Comparison of ENCODE assay signal across 8 cellular contexts in the genomic region with DNA sequence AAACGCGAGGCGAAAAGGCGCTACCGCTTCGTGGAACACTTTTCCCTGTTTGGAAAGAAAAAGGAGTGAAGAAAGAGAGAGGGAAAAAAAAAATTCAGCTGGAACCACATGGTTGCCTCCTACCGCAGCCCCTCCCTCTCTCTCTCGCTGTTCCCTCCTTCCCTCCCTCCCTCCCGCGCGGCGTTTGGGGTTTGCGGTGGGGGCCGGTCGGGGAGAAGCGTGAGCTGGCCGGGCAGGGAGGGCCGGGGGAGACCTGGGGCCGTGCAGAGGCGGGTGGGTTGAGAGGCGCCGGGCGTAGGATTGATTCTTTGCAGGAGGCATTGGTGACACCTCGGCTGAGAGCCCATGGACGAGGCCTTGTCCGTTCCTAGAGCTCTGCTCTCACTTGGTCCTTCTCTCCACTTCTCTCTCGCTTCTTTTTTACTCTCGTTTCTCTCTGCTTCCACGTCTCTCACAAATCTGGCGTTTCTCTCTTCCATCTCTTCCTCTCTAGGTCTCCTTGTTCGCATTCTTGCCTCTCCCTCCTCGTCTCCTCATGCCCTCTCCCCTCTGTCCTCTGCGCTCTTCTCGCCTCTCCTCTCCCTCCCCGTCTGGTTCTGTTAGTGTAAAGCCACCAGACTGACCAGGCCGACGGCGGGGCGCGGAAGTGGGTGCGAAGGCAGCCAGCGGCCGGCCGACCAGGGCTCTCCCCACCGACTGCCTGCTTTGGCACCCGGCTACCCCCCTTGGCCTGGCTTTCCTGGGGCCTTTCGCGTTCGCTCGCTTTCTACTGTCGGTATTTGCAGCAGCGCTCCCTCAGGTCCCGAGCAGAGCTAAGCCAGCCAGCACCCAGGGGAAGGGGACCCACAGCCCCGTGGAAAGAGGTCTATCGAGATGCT. TPM values are rescaled to one million over a fixed set of nuclear protein-coding genes. Genes with fewer than 3 reads are reported as not detected.
DNase-seq lines count a peak whose midpoint lies in the region; ATAC-seq and TF ChIP-seq lines count a peak whose summit lies in the region.

A gene with protein sequence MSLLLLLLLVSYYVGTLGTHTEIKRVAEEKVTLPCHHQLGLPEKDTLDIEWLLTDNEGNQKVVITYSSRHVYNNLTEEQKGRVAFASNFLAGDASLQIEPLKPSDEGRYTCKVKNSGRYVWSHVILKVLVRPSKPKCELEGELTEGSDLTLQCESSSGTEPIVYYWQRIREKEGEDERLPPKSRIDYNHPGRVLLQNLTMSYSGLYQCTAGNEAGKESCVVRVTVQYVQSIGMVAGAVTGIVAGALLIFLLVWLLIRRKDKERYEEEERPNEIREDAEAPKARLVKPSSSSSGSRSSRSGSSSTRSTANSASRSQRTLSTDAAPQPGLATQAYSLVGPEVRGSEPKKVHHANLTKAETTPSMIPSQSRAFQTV (minus strand): TSS at position 67 of the 878 bp plus-strand sequence. CDS start 308 bp downstream, outside the sequence.

- H2BK12ac ChIP-seq in trophoblast cell (ENCODE audit: low read length) = peak within 1 kb of the TSS; percentile 86

- intact Hi-C loops in Right ventricle myocardium inferior (cut with DNase I) (no loop called here), cardiac septum (cut with DNase I) (no loop called here), heart left ventricle (cut with DNase I) (no loop called here)

- 3 to 9% (median 5%) methylated on average over 44 to 55 of the region's 55 CpGs for WGBS in heart left ventricle, 4 donors
- no CpG with 5 or more reads among the region's 55 CpGs for WGBS in trophoblast cell (ENCODE audit: extremely low coverage, insufficient coverage, insufficient read length)

- peaks cover 6 to 96% (median 36%) of the 10 kb centered on the region in 9 donors for H3K27me3 ChIP-seq in heart left ventricle
- H3K27me3 ChIP-seq in trophoblast cell (ENCODE audit: insufficient read depth, low read length) = no peaks in the 10 kb centered on the region

- ATAC-seq in Right ventricle myocardium inferior (peak; percentile 68), heart left ventricle (peak in 3 of 4 donors; percentile 77 to 82 (median 78)), GM18505 (IDR thresholded peaks at IDR 0.05; ENCODE audit: unreplicated experiment) (no peak), GM21447 (IDR thresholded peaks at IDR 0.05; ENCODE audit: unreplicated experiment) (no peak), GM21423 (IDR thresholded peaks at IDR 0.05; ENCODE audit: unreplicated experiment) (no peak)
- ATAC-seq in activated T-helper 17 cell treated with anti-CD3 and anti-CD28 coated beads, Interleukin-2, amount 50 U/mL, for 72 hours (replicated peaks) = peak; percentile 43

- no peaks in the 10 kb centered on the region for H3K9me3 Mint-ChIP-seq in activated T-helper 17 cell treated with anti-CD3 and anti-CD28 coated beads, Interleukin-2, amount 50 U/mL, for 72 hours

- peak within 1 kb of the TSS; percentile 67 for H2AFZ ChIP-seq in trophoblast cell (ENCODE audit: insufficient read depth, low read length, poor library complexity)

- H3K27ac ChIP-seq in heart left ventricle = peak within 1 kb of the TSS; percentile 8 to 91 (median 51)
- peak within 1 kb of the TSS; percentile 69 for H3K27ac ChIP-seq in trophoblast cell (ENCODE audit: low read depth, low read length)

- peak within 1 kb of the TSS; percentile 60 for H3K4me3 Mint-ChIP-seq in activated T-helper 17 cell treated with anti-CD3 and anti-CD28 coated beads, Interleukin-2, amount 50 U/mL, for 72 hours

- H4K8ac ChIP-seq in trophoblast cell (ENCODE audit: low read depth, low read length) = peak within 1 kb of the TSS; percentile 52

- H3K18ac ChIP-seq in trophoblast cell (ENCODE audit: low read length) = peak within 1 kb of the TSS; percentile 90

- peak within 1 kb of the TSS; percentile 82 for H2BK5ac ChIP-seq in trophoblast cell (ENCODE audit: low read depth, low read length, poor library complexity)

- H3K4me1 ChIP-seq in heart left ventricle = peaks cover 0 to 18% (median 9%) of the 10 kb centered on the region in 12 donors
- H3K4me1 ChIP-seq in trophoblast cell (ENCODE audit: control insufficient read depth in 1 of 2, insufficient read depth in 2 of 2, low read length in 2 of 2) = peaks cover 22% of the 10 kb centered on the region in 2 experiments

- no peak within 1 kb of the TSS for H3K23ac ChIP-seq in trophoblast cell (ENCODE audit: low read length)

- H3K27ac Mint-ChIP-seq in activated T-helper 17 cell treated with anti-CD3 and anti-CD28 coated beads, Interleukin-2, amount 50 U/mL, for 72 hours = no peak within 1 kb of the TSS

- TF ChIP-seq POLR2A in heart left ventricle (IDR thresholded peaks at IDR 0.05) (no peak), GM18505 (IDR thresholded peaks at IDR 0.05; ENCODE audit: borderline replicate concordance, extremely low read depth, insufficient read depth, insufficient read length) (no peak)

- no peaks in the 10 kb centered on the region for H3K36me3 Mint-ChIP-seq in activated T-helper 17 cell treated with anti-CD3 and anti-CD28 coated beads, Interleukin-2, amount 50 U/mL, for 72 hours (ENCODE audit: low read depth)

- peak within 1 kb of the TSS; percentile 85 for H3K4ac ChIP-seq in trophoblast cell (ENCODE audit: low read depth, low read length)

- peaks cover 13% of the 10 kb centered on the region for H3K4me1 Mint-ChIP-seq in activated T-helper 17 cell treated with anti-CD3 and anti-CD28 coated beads, Interleukin-2, amount 50 U/mL, for 72 hours

- H3K9me3 ChIP-seq in heart left ventricle (no peaks in the 10 kb centered on the region), trophoblast cell (ENCODE audit: insufficient read depth, low read depth, low read length) (no peaks in the 10 kb centered on the region)

- peak within 1 kb of the TSS; percentile 50 for H3K14ac ChIP-seq in trophoblast cell (ENCODE audit: low read length)

- H3K4me3 ChIP-seq in heart left ventricle (peak within 1 kb of the TSS; percentile 11 to 62 (median 47)), trophoblast cell (ENCODE audit: low read depth, low read length) (peak within 1 kb of the TSS; percentile 62)

- no peak for TF ChIP-seq CTCF in heart left ventricle (IDR thresholded peaks at IDR 0.05)

- H3K79me2 ChIP-seq in trophoblast cell (ENCODE audit: control insufficient read depth, insufficient read depth, low read length, poor library complexity) = peaks cover 14% of the 10 kb centered on the region

- peak within 1 kb of the TSS; percentile 91 for H2BK120ac ChIP-seq in trophoblast cell (ENCODE audit: insufficient read depth, low read length, poor library complexity)

- DNase-seq in Right ventricle myocardium inferior (ENCODE audit: missing footprints) (peak; percentile 76), cardiac septum (ENCODE audit: low spot score) (no peak), heart left ventricle (peak; percentile 39 to 64 (median 49)), trophoblast cell (no peak)

- H3K9ac ChIP-seq in trophoblast cell (ENCODE audit: low read length) = peak within 1 kb of the TSS; percentile 73

- H3K36me3 ChIP-seq in heart left ventricle (no peaks in the 10 kb centered on the region), trophoblast cell (ENCODE audit: control insufficient read depth in 1 of 2, insufficient read depth in 2 of 2, low read length in 2 of 2) (no peaks in the 10 kb centered on the region)

- peaks cover 51% of the 10 kb centered on the region for H3K27me3 Mint-ChIP-seq in activated T-helper 17 cell treated with anti-CD3 and anti-CD28 coated beads, Interleukin-2, amount 50 U/mL, for 72 hours

- peaks cover 25% of the 10 kb centered on the region for H3K79me1 ChIP-seq in trophoblast cell (ENCODE audit: low read length)

- peak within 1 kb of the TSS; percentile 91 for H4K91ac ChIP-seq in trophoblast cell (ENCODE audit: low read depth, low read length)

- H2AK5ac ChIP-seq in trophoblast cell (ENCODE audit: low read length) = peak within 1 kb of the TSS; percentile 89

- H3K4me2 ChIP-seq in trophoblast cell (ENCODE audit: low read length) = peak within 1 kb of the TSS; percentile 74

- H4K12ac ChIP-seq in trophoblast cell (ENCODE audit: low read depth, low read length) = peak within 1 kb of the TSS; percentile 76

RNA-seq across cellular contexts. Expression of the gene that starts here (rescaled TPM):
- 8.6 TPM for total RNA-seq in Right ventricle myocardium inferior
- total RNA-seq in cardiac septum = 5.9 TPM
- total RNA-seq in activated T-helper 17 cell treated with anti-CD3 and anti-CD28 coated beads, Interleukin-2, amount 50 U/mL, for 72 hours = under 1 TPM; 0.66 to 0.67 TPM
- 10 to 100 TPM in 3 of 9 donors, 1 to 10 TPM in 6; 2.5 to 18.4 (median 5.8) TPM for total RNA-seq in heart left ventricle
- 10 to 100 TPM in 1 of 2 donors, 1 to 10 TPM in 1; 1.9 to 10.9 TPM for polyA plus RNA-seq in heart left ventricle
- 52.0 and 56.1 TPM in 2 replicates for polyA plus RNA-seq in trophoblast cell (2013)

Comparison
In these comparisons a context has a peak if more than half of its experiments do, and no peak if none do; other contexts are left out.
1. DNase-seq: peak in Right ventricle myocardium inferior (single experiment) and heart left ventricle (5 of 5); none in cardiac septum (single experiment) and trophoblast cell (0 of 2).
2. Peak in ATAC-seq in activated T-helper 17 cell treated with anti-CD3 and anti-CD28 coated beads, Interleukin-2, amount 50 U/mL, for 72 hours; RNA of the gene not detected or under 1 TPM.
3. ATAC-seq: peak in Right ventricle myocardium inferior (single experiment) and heart left ventricle (3 of 4); none in GM18505 (single experiment), GM21447 (single experiment) and GM21423 (single experiment).